Comparison of ENCODE assay signal across 10 cellular contexts in genomic region chr16:31537362-31537921, GRCh38. TPM values are rescaled to one million over a fixed set of nuclear protein-coding genes. Genes with fewer than 3 reads are reported as not detected.
DNase-seq lines count a peak whose midpoint lies in the region; ATAC-seq and TF ChIP-seq lines count a peak whose summit lies in the region.
"Had no signal": no experiment of that assay in that cellular context is flagged by ENCODE, and none has a peak within 500 bp of the region (broad histone marks: within the 10 kb centered on the region; RNA-seq: fewer than 3 reads in every experiment).

No MANE protein-coding gene starts in this region.

- H3K27me3 ChIP-seq in SJSA1 (replicated peaks) (0 out of 2 replicates have a peak, but pooled peaks cover 4% of the 10 kb centered on the region), WERI-Rb-1 (ENCODE audit: insufficient read depth, low read depth, severe bottlenecking) (peaks cover 84% of the 10 kb centered on the region)

- peak; percentile 56 for ATAC-seq in stimulated activated naive CD8-positive, alpha-beta T cell treated with anti-CD3 and anti-CD28 coated beads, Interleukin-15, amount 100 ng/mL, for 72 hours
- ATAC-seq in HG03135 (IDR thresholded peaks at IDR 0.05; ENCODE audit: unreplicated experiment) = no peak

- H3K27ac Mint-ChIP-seq in endothelial cell (ENCODE audit: unreplicated experiment) = no peak overlapping the region
- peak overlapping the region; percentile 40 to 92 for H3K27ac Mint-ChIP-seq in stimulated activated naive CD8-positive, alpha-beta T cell treated with anti-CD3 and anti-CD28 coated beads, Interleukin-15, amount 100 ng/mL, for 72 hours
- no peak overlapping the region for H3K27ac Mint-ChIP-seq in activated CD4-positive, alpha-beta T cell treated with anti-CD3 and anti-CD28 coated beads, Interleukin-2, amount 10 ng/mL, durations not matched to agents 24 days and 14 days

- peaks cover 5% of the 10 kb centered on the region for H3K4me1 Mint-ChIP-seq in endothelial cell (ENCODE audit: unreplicated experiment)
- peaks cover 19% of the 10 kb centered on the region for H3K4me1 Mint-ChIP-seq in stimulated activated naive CD8-positive, alpha-beta T cell treated with anti-CD3 and anti-CD28 coated beads, Interleukin-15, amount 100 ng/mL, for 72 hours
- no peaks in the 10 kb centered on the region for H3K4me1 Mint-ChIP-seq in activated CD4-positive, alpha-beta T cell treated with anti-CD3 and anti-CD28 coated beads, Interleukin-2, amount 10 ng/mL, durations not matched to agents 24 days and 14 days

- H3K4me1 ChIP-seq in SJSA1 (replicated peaks) (0 out of 2 replicates have a peak, but pooled peaks cover 3% of the 10 kb centered on the region), mesodermal cell (ENCODE audit: control insufficient read depth, insufficient read depth, low read length, poor library complexity, severe bottlenecking) (no peaks in the 10 kb centered on the region)

- H3K4me3 ChIP-seq in SJSA1 (0 out of 2 replicates have a peak overlapping the region, but pooled peaks have one; percentile 4), mesodermal cell (ENCODE audit: extremely low read depth, insufficient read depth, low read length, poor library complexity, severe bottlenecking) (peak overlapping the region; percentile 31), WERI-Rb-1 (ENCODE audit: low read depth, low read length) (no peak overlapping the region)

- WGBS in mesodermal cell (ENCODE audit: insufficient coverage in 2 of 2), 2 experiments = 9 to 16% methylated on average over 35 to 42 of the region's 54 CpGs

- H3K9me3 Mint-ChIP-seq in endothelial cell (ENCODE audit: unreplicated experiment) = peaks cover 12% of the 10 kb centered on the region
- peaks cover 17 to 27% of the 10 kb centered on the region in 2 donors for H3K9me3 Mint-ChIP-seq in stimulated activated naive CD8-positive, alpha-beta T cell treated with anti-CD3 and anti-CD28 coated beads, Interleukin-15, amount 100 ng/mL, for 72 hours
- H3K9me3 Mint-ChIP-seq in activated CD4-positive, alpha-beta T cell treated with anti-CD3 and anti-CD28 coated beads, Interleukin-2, amount 10 ng/mL, durations not matched to agents 24 days and 14 days = peaks cover 16% of the 10 kb centered on the region

- intact Hi-C loops in activated CD4-positive, alpha-beta T cell treated with anti-CD3 and anti-CD28 coated beads, Interleukin-2, amount 10 ng/mL, durations not matched to agents 24 days and 14 days (cut with micrococcal nuclease) = no loop called here

- TF ChIP-seq CTCF in endothelial cell (IDR thresholded peaks at IDR 0.05; ENCODE audit: unreplicated experiment) = no peak
- TF ChIP-seq CTCF in WERI-Rb-1 (IDR thresholded peaks at IDR 0.05; ENCODE audit: low read depth, low read length) = no peak

- H3K27ac ChIP-seq in SJSA1 (no peak overlapping the region), mesodermal cell (ENCODE audit: low read depth, low read length, severe bottlenecking) (no peak overlapping the region), WERI-Rb-1 (no peak overlapping the region)

- H3K36me3 Mint-ChIP-seq in endothelial cell (ENCODE audit: low read depth, unreplicated experiment) = peaks cover 8% of the 10 kb centered on the region
- no peaks in the 10 kb centered on the region for H3K36me3 Mint-ChIP-seq in activated CD4-positive, alpha-beta T cell treated with anti-CD3 and anti-CD28 coated beads, Interleukin-2, amount 10 ng/mL, durations not matched to agents 24 days and 14 days (ENCODE audit: low read depth)

- H3K36me3 ChIP-seq in SJSA1 = no peaks in the 10 kb centered on the region
- no peaks in the 10 kb centered on the region for H3K36me3 ChIP-seq in mesodermal cell (ENCODE audit: control insufficient read depth, insufficient read depth, low read length)
- no peaks in the 10 kb centered on the region for H3K36me3 ChIP-seq in WERI-Rb-1

- H3K4me3 Mint-ChIP-seq in endothelial cell (ENCODE audit: unreplicated experiment) = peak overlapping the region; percentile 59
- peak overlapping the region; percentile 65 to 89 for H3K4me3 Mint-ChIP-seq in stimulated activated naive CD8-positive, alpha-beta T cell treated with anti-CD3 and anti-CD28 coated beads, Interleukin-15, amount 100 ng/mL, for 72 hours
- H3K4me3 Mint-ChIP-seq in activated CD4-positive, alpha-beta T cell treated with anti-CD3 and anti-CD28 coated beads, Interleukin-2, amount 10 ng/mL, durations not matched to agents 24 days and 14 days = no peak overlapping the region

- DNase-seq in SJSA1 (ENCODE audit: low read depth in 1 of 2, low spot score in 2 of 2) (no peak), endothelial cell (ENCODE audit: low spot score) (no peak), WERI-Rb-1 (no peak)
- no peak for DNase-seq in stimulated activated naive CD8-positive, alpha-beta T cell treated with anti-CD3 and anti-CD28 coated beads, Interleukin-15, amount 100 ng/mL, for 72 hours
- DNase-seq in activated CD4-positive, alpha-beta T cell treated with anti-CD3 and anti-CD28 coated beads, Interleukin-2, amount 10 ng/mL, durations not matched to agents 24 days and 14 days = no peak
- DNase-seq: activated CD4-positive, alpha-beta T cell treated with anti-CD3 and anti-CD28 coated beads, Interleukin-2, amount 50 U/mL, for 48 hours; NCI-H1048 had no signal

- H3K9me3 ChIP-seq in SJSA1 (replicated peaks) = no peaks in the 10 kb centered on the region
- H3K9me3 ChIP-seq in mesodermal cell (ENCODE audit: control insufficient read depth, low read length) = peaks cover under 1% of the 10 kb centered on the region
- peaks cover 19% of the 10 kb centered on the region for H3K9me3 ChIP-seq in WERI-Rb-1 (ENCODE audit: severe bottlenecking)

- peaks cover 4% of the 10 kb centered on the region for H3K27me3 Mint-ChIP-seq in endothelial cell (ENCODE audit: unreplicated experiment)
- H3K27me3 Mint-ChIP-seq in stimulated activated naive CD8-positive, alpha-beta T cell treated with anti-CD3 and anti-CD28 coated beads, Interleukin-15, amount 100 ng/mL, for 72 hours = peaks cover 11% of the 10 kb centered on the region
- H3K27me3 Mint-ChIP-seq in activated CD4-positive, alpha-beta T cell treated with anti-CD3 and anti-CD28 coated beads, Interleukin-2, amount 10 ng/mL, durations not matched to agents 24 days and 14 days = peaks cover 25% of the 10 kb centered on the region

RNA-seq across cellular contexts. Expression of gene AHSP, which starts 9.7 kb away (rescaled TPM):
- total RNA-seq in SJSA1 (2014; rRNA removed; shearing (Covaris generic)) = not detected in 2 replicates
- not detected for total RNA-seq in endothelial cell (ENCODE audit: unreplicated experiment)
- not detected for polyA plus RNA-seq in mesodermal cell (2013, experiment 1 of 2)
- not detected for polyA plus RNA-seq in mesodermal cell (2013, experiment 2 of 2)
- not detected in 2 replicates for total RNA-seq in activated CD4-positive, alpha-beta T cell treated with anti-CD3 and anti-CD28 coated beads, Interleukin-2, amount 10 ng/mL, durations not matched to agents 24 days and 14 days
- total RNA-seq: lower leg skin had no signal

RNA-seq across cellular contexts. Expression of gene RUSF1, which starts 29.3 kb away (rescaled TPM):
- 47.6 and 49.5 TPM in 2 replicates for total RNA-seq in SJSA1 (2014; rRNA removed; shearing (Covaris generic))
- total RNA-seq in endothelial cell (ENCODE audit: unreplicated experiment) = 54.2 TPM
- 76.3 TPM for polyA plus RNA-seq in mesodermal cell (2013, experiment 1 of 2)
- polyA plus RNA-seq in mesodermal cell (2013, experiment 2 of 2) = 66.0 TPM
- total RNA-seq in activated CD4-positive, alpha-beta T cell treated with anti-CD3 and anti-CD28 coated beads, Interleukin-2, amount 10 ng/mL, durations not matched to agents 24 days and 14 days = 40.9 and 41.1 TPM in 2 replicates

RNA-seq across cellular contexts. Expression of gene SLC5A2, which starts 54.5 kb away (rescaled TPM):
- total RNA-seq in SJSA1 (2014; rRNA removed; shearing (Covaris generic)) = not detected in 2 replicates
- total RNA-seq in endothelial cell (ENCODE audit: unreplicated experiment) = not detected
- polyA plus RNA-seq in mesodermal cell (2013, experiment 1 of 2) = not detected
- polyA plus RNA-seq in mesodermal cell (2013, experiment 2 of 2) = not detected
- total RNA-seq in activated CD4-positive, alpha-beta T cell treated with anti-CD3 and anti-CD28 coated beads, Interleukin-2, amount 10 ng/mL, durations not matched to agents 24 days and 14 days = not detected in 2 replicates

Comparison
In these comparisons a context has a peak if more than half of its experiments do, and no peak if none do; other contexts are left out.
1. H3K27ac Mint-ChIP-seq: peak in stimulated activated naive CD8-positive, alpha-beta T cell treated with anti-CD3 and anti-CD28 coated beads, Interleukin-15, amount 100 ng/mL, for 72 hours (2 of 2); none in endothelial cell (single experiment) and activated CD4-positive, alpha-beta T cell treated with anti-CD3 and anti-CD28 coated beads, Interleukin-2, amount 10 ng/mL, durations not matched to agents 24 days and 14 days (single experiment).